Comparison of ENCODE assay signal across 1 cellular context in genomic region chr3:121545564-121546455, GRCh38.
TF ChIP-seq lines count a peak whose summit lies in the region.

Gene POLQ, minus strand, starts transcription at chr3:121545988. Its CDS starts 111 bp downstream, at chr3:121545877.

TF ChIP-seq in A549, 52 proteins besides CTCF, POLR2A, EP300 and RAD21 (continued from another document):
- TF ChIP-seq MYC (IDR thresholded peaks at IDR 0.05; ENCODE audit: borderline replicate concordance, low read length) (peak; percentile 62; the same call in 1 of the 2 replicates), SMC3 (IDR thresholded peaks at IDR 0.05) (no peak), HMGXB4 (CRISPR knock-in tag; IDR thresholded peaks at IDR 0.05; ENCODE audit: borderline replicate concordance) (no peak), ZC3H11A (IDR thresholded peaks at IDR 0.05) (no peak), EHMT2 (IDR thresholded peaks at IDR 0.05; ENCODE audit: low read depth) (no peak), MAFK (IDR thresholded peaks at IDR 0.05; ENCODE audit: partially characterized antibody) (no peak), FOSB (CRISPR knock-in tag; IDR thresholded peaks at IDR 0.05) (no peak), MAX (IDR thresholded peaks at IDR 0.05) (peak; percentile 61), MAZ (IDR thresholded peaks at IDR 0.05; ENCODE audit: borderline replicate concordance, low read depth, low read length) (no peak), RNF2 (IDR thresholded peaks at IDR 0.05; ENCODE audit: borderline replicate concordance, low read depth) (no peak), ZSCAN20 (CRISPR knock-in tag; IDR thresholded peaks at IDR 0.05) (no peak), FOXS1 (CRISPR knock-in tag; IDR thresholded peaks at IDR 0.05) (no peak), CBX8 (IDR thresholded peaks at IDR 0.05) (no peak), HEYL (CRISPR knock-in tag; IDR thresholded peaks at IDR 0.05) (no peak), JUN (IDR thresholded peaks at IDR 0.05) (peak; percentile 5 to 86; a peak in 3 of 5 replicates), HOXB5 (CRISPR knock-in tag; IDR thresholded peaks at IDR 0.05) (peak; percentile 9; the same call in 1 of the 2 replicates)
